19 cellular contexts compared by ENCODE assay signal in the genomic region with DNA sequence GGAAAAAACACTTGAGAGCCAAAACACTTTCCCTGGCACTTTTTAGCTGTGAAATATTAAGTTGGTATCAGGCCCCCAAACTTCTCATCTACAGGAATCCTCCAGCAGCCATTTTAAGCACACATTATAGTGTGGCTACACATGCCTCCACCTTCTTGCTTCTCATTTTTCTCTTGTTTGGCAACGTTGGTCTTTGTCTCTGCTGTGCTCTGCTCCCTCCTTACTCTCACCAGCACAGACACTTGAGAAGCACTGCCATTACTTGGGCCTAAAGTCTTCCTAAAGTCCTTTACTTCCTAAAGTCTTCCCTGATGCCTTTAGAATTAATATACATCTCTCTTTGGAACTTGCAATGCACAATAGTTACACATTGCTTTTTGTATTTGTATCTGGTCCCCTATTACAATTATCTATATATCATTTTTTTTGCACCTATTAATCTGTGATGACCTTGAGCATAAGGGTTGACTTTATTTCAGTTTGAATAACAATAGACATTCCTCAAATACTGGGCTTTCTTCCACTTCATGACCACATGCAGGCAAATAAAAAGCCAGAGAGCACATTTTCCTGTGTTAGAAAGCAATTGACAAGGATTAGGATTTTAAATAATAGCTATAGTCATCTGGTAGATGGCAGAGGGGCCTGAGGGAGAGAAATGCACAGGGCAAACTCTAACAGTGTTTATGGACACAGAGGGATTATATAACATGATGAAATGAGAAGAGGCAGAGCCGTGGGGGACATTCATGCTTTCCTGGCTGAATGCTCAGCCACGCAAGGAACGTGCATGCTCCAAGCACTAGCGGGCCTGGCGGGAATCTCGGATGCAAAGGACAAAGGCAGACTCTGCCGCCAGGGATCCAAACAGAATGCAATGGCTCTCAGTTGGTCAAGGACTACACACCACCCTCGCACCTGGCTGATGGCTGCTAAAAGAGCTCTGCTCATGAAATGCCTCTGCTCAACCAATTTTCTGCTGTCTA.
A peak's percentile ranks its signal among the peaks of the same experiment; 100 is the strongest.
DNase-seq lines count a peak whose midpoint lies in the region; ATAC-seq, FAIRE-seq and TF ChIP-seq lines count a peak whose summit lies in the region.
"Had no signal": no experiment of that assay in that cellular context is flagged by ENCODE, and none has a peak within 500 bp of the region (broad histone marks: within the 10 kb centered on the region; RNA-seq: fewer than 3 reads in every experiment).

No MANE protein-coding gene starts in this region.

- peak overlapping the region; percentile 85 for H3K27ac ChIP-seq in HUES64 (ENCODE audit: low read depth, low read length)
- H3K27ac ChIP-seq in H1 (ENCODE audit: low read depth, low read length) = peak overlapping the region; percentile 67; the same call in 1 of the 2 replicates
- H3K27ac ChIP-seq: PC-9, SK-N-MC had no signal

- H3K79me1 ChIP-seq in H1 (ENCODE audit: low read depth, low read length) = no peaks in the 10 kb centered on the region

- H2BK5ac ChIP-seq in H1 (ENCODE audit: low read depth, low read length) = peak overlapping the region; percentile 89

- H3K56ac ChIP-seq in H1 (replicated peaks; ENCODE audit: insufficient read length, low read depth, low read length) = peak overlapping the region; percentile 86

- H2AK5ac ChIP-seq in H1 (ENCODE audit: low read depth, low read length) = peak overlapping the region; percentile 94; the same call in 1 of the 2 replicates

- H3K27me3 ChIP-seq in HUES64 (ENCODE audit: insufficient read depth, low read length) = no peaks in the 10 kb centered on the region
- no peaks in the 10 kb centered on the region for H3K27me3 ChIP-seq in H1 (replicated peaks in 1 of 4; ENCODE audit: control insufficient read depth in 3 of 4, extremely low read depth in 1 of 4, insufficient read depth in 3 of 4, low read length in 3 of 4)

- TF ChIP-seq POLR2A in H1 (IDR thresholded peaks at IDR 0.05; ENCODE audit: control extremely low read depth in 1 of 2, low read depth in 2 of 2, low read length in 2 of 2) = peak in 1 of 2 experiments; percentile 48; a peak in 2 of 3 replicates

- no peak for TF ChIP-seq RAD21 in H1 (IDR thresholded peaks at IDR 0.05 in 1 of 2, conservative IDR thresholded peaks at IDR 0.05 in 1 of 2; ENCODE audit: low read depth in 2 of 2, low read length in 2 of 2)

- H3K36me3 ChIP-seq in HUES64 (ENCODE audit: insufficient read depth, low read length) (no peaks in the 10 kb centered on the region), H1 (ENCODE audit: control insufficient read depth in 2 of 4, insufficient read depth in 4 of 4, low read length in 3 of 4) (no peaks in the 10 kb centered on the region)

- H3K18ac ChIP-seq in H1 (ENCODE audit: extremely low read depth, low read length) = peak overlapping the region; percentile 97

- H3K9me3 Mint-ChIP-seq in T-helper 2 cell treated with Interferon-gamma antibody and Interleukin-4, amounts not matched to agents 5 μg/mL and 100 μg/mL, for 36 hours = no peaks in the 10 kb centered on the region
- H3K9me3 Mint-ChIP-seq in HFFc6 = peaks cover 28% of the 10 kb centered on the region

- H3K4me3 ChIP-seq in HUES64 (ENCODE audit: low read length) (no peak overlapping the region), H1 (ENCODE audit: extremely low read depth in 1 of 4, insufficient read depth in 2 of 4, low read depth in 3 of 4, low read length in 4 of 4) (no peak overlapping the region)
- H3K4me3 ChIP-seq: GM12878, PC-9, SK-N-MC had no signal

- no peak for TF ChIP-seq EP300 in H1 (IDR thresholded peaks at IDR 0.05; ENCODE audit: borderline replicate concordance in 1 of 2, low read depth in 2 of 2, low read length in 2 of 2)

- peak; percentile 63 for FAIRE-seq in H1 (lab: Jason Lieb, UNC)
- FAIRE-seq: A204.1, GM12878, GM18507, HepG2 had no signal

- no peaks in the 10 kb centered on the region for H3K9me3 ChIP-seq in HUES64 (ENCODE audit: insufficient read depth, low read depth, low read length)
- H3K9me3 ChIP-seq in H1 (ENCODE audit: insufficient read depth in 2 of 2, low read depth in 1 of 2, low read length in 1 of 2) = no peaks in the 10 kb centered on the region

- H3K4me1 Mint-ChIP-seq in T-helper 2 cell treated with Interferon-gamma antibody and Interleukin-4, amounts not matched to agents 5 μg/mL and 100 μg/mL, for 36 hours (ENCODE audit: low read depth) = no peaks in the 10 kb centered on the region
- H3K4me1 Mint-ChIP-seq in HFFc6 (ENCODE audit: low read depth) = no peaks in the 10 kb centered on the region

- H3K4me2 ChIP-seq in H1 (ENCODE audit: insufficient read depth in 1 of 2, low read depth in 2 of 2, low read length in 2 of 2) = peak overlapping the region in 1 of 2 experiments; percentile 22; a peak in 1 of 4 replicates
- H3K4me2 ChIP-seq: PC-9 had no signal

- POLR2A ChIA-PET in H1 (lab: Charles Lee; ENCODE audit: partially characterized antibody) = interaction anchor here (0.8 to 1.7 kb wide), 4 partner anchors 12 to 74 kb away, joined by 3 to 5 read pairs (median 3); no protein-coding TSS in a partner anchor

- peak overlapping the region; percentile 99 for H2BK12ac ChIP-seq in H1 (ENCODE audit: low read depth, low read length)

- WGBS in HUES64 = 72% methylated on average over 9 of the region's 9 CpGs
- WGBS in H1 (ENCODE audit: extremely low coverage in 1 of 2, insufficient coverage in 1 of 2, insufficient read length in 1 of 2, insufficient replicate concordance in 2 of 2, low coverage in 1 of 2, low lambda C conversion rate in 2 of 2, missing lambda C conversion rate in 1 of 2), 2 experiments = 51% methylated on average over 9 of the region's 9 CpGs; no CpG with 5 or more reads in 1 of the 2 experiments

- H4K91ac ChIP-seq in H1 (replicated peaks; ENCODE audit: insufficient read length, low read length) = peak overlapping the region; percentile 100

- no peak overlapping the region for H3K27ac Mint-ChIP-seq in T-helper 2 cell treated with Interferon-gamma antibody and Interleukin-4, amounts not matched to agents 5 μg/mL and 100 μg/mL, for 36 hours
- no peak overlapping the region for H3K27ac Mint-ChIP-seq in HFFc6

- no peaks in the 10 kb centered on the region for H4K20me1 ChIP-seq in H1 (replicated peaks in 1 of 2; ENCODE audit: control insufficient read depth in 1 of 2, insufficient read depth in 2 of 2, low read length in 2 of 2)

- ATAC-seq in GM21576 (IDR thresholded peaks at IDR 0.05; ENCODE audit: unreplicated experiment) = no peak
- ATAC-seq: GM12878, HepG2 had no signal

- peak overlapping the region; percentile 77 for H2AFZ ChIP-seq in H1 (ENCODE audit: low read length)
- H2AFZ ChIP-seq: PC-9 had no signal

- H3K4me1 ChIP-seq in HUES64 (ENCODE audit: insufficient read depth, low read length) (peaks cover 41% of the 10 kb centered on the region), H1 (replicated peaks in 1 of 4; ENCODE audit: control insufficient read depth in 3 of 4, insufficient read depth in 4 of 4, low read length in 3 of 4) (peaks cover 5 to 15% (median 11%) of the 10 kb centered on the region in 4 experiments; a peak in 6 of 7 replicates)

- H3K79me2 ChIP-seq in H1 (ENCODE audit: control insufficient read depth in 1 of 2, insufficient read depth in 2 of 2, low read length in 2 of 2) = no peaks in the 10 kb centered on the region

- no peak overlapping the region for H3K4me3 Mint-ChIP-seq in T-helper 2 cell treated with Interferon-gamma antibody and Interleukin-4, amounts not matched to agents 5 μg/mL and 100 μg/mL, for 36 hours
- H3K4me3 Mint-ChIP-seq in HFFc6 = no peak overlapping the region

- H3K4ac ChIP-seq in H1 (replicated peaks; ENCODE audit: insufficient read length, low read depth, low read length) = peak overlapping the region; percentile 49

- no peak overlapping the region for H3K23ac ChIP-seq in H1 (ENCODE audit: insufficient read length)

- DNase-seq in ELF-1 (ENCODE audit: low read depth, low spot score) = peak; percentile 55
- DNase-seq in H1 (ENCODE audit: low read depth in 1 of 2, low spot score in 2 of 2) = no peak
- peak; percentile 50 for DNase-seq in left kidney (ENCODE audit: low read depth, low spot score)
- no peak for DNase-seq in central memory CD4-positive, alpha-beta T cell
- no peak for DNase-seq in T-helper 2 cell treated with Interferon-gamma antibody and Interleukin-4, amounts not matched to agents 5 μg/mL and 100 μg/mL, for 36 hours (ENCODE audit: low spot score)
- DNase-seq in HFFc6 = no peak
- DNase-seq: COR-L47, Kasumi-1, NCI-H2029 treated with DMSO at 0.1 percent for 48 hours, NCI-H2227 treated with DMSO at 0.1 percent for 48 hours, NCI-H526 treated with DMSO at 0.1 percent for 48 hours, PC-9 had no signal

- CTCF ChIA-PET in H1 (lab: Charles Lee; ENCODE audit: partially characterized antibody) = interaction anchor here (1.2 to 1.8 kb wide), 2 partner anchors 20 to 22 kb away, joined by 4 read pairs; no protein-coding TSS in a partner anchor

- no peak overlapping the region for H2BK15ac ChIP-seq in H1 (ENCODE audit: low read length)

- peak overlapping the region; percentile 93 for H2BK120ac ChIP-seq in H1 (replicated peaks; ENCODE audit: low read depth, low read length)

- peak overlapping the region; percentile 100 for H2BK20ac ChIP-seq in H1 (ENCODE audit: low read length)

- H3K36me3 Mint-ChIP-seq in T-helper 2 cell treated with Interferon-gamma antibody and Interleukin-4, amounts not matched to agents 5 μg/mL and 100 μg/mL, for 36 hours (ENCODE audit: low read depth) = no peaks in the 10 kb centered on the region
- no peaks in the 10 kb centered on the region for H3K36me3 Mint-ChIP-seq in HFFc6 (ENCODE audit: low read depth)

- TF ChIP-seq CTCF in H1 (IDR thresholded peaks at IDR 0.05; ENCODE audit: control extremely low read depth in 1 of 3, insufficient read depth in 1 of 3, low read depth in 1 of 3, low read length in 3 of 3) (no peak), HFFc6 (IDR thresholded peaks at IDR 0.05) (no peak)

- no peaks in the 10 kb centered on the region for H3K23me2 ChIP-seq in H1 (ENCODE audit: low read depth, low read length)

- H3K9ac ChIP-seq in HUES64 (ENCODE audit: low read depth, low read length) = peak overlapping the region; percentile 61
- no peak overlapping the region for H3K9ac ChIP-seq in H1 (replicated peaks in 1 of 4; ENCODE audit: extremely low read depth in 1 of 4, low read depth in 3 of 4, low read length in 3 of 4)

- H4K8ac ChIP-seq in H1 (ENCODE audit: extremely low read depth, insufficient read depth, low read length) = 0 out of 2 replicates have a peak overlapping the region, but pooled peaks have one; percentile 62

- no peaks in the 10 kb centered on the region for H3K27me3 Mint-ChIP-seq in T-helper 2 cell treated with Interferon-gamma antibody and Interleukin-4, amounts not matched to agents 5 μg/mL and 100 μg/mL, for 36 hours (ENCODE audit: low read depth)
- peaks cover 3% of the 10 kb centered on the region; the same call in 1 of the 2 replicates for H3K27me3 Mint-ChIP-seq in HFFc6 (ENCODE audit: insufficient read depth)

- H4K5ac ChIP-seq in H1 (ENCODE audit: insufficient read length, low read depth, low read length) = peak overlapping the region; percentile 71

- H3K14ac ChIP-seq in H1 (ENCODE audit: insufficient read length) = peak overlapping the region; percentile 97

TF ChIP-seq in H1, 55 proteins besides CTCF, POLR2A, EP300 and RAD21 (continues in another document):
- no peak for TF ChIP-seq JUND (IDR thresholded peaks at IDR 0.05; ENCODE audit: low read length)

Comparison
In these comparisons a context has a peak if more than half of its experiments do, and no peak if none do; other contexts are left out.
1. DNase-seq: peak in ELF-1 (single experiment) and left kidney (single experiment); none in H1 (0 of 2), central memory CD4-positive, alpha-beta T cell (single experiment), T-helper 2 cell treated with Interferon-gamma antibody and Interleukin-4, amounts not matched to agents 5 μg/mL and 100 μg/mL, for 36 hours (single experiment) and HFFc6 (single experiment).